ENCODE assay signal across 8 cellular contexts in the genomic region with DNA sequence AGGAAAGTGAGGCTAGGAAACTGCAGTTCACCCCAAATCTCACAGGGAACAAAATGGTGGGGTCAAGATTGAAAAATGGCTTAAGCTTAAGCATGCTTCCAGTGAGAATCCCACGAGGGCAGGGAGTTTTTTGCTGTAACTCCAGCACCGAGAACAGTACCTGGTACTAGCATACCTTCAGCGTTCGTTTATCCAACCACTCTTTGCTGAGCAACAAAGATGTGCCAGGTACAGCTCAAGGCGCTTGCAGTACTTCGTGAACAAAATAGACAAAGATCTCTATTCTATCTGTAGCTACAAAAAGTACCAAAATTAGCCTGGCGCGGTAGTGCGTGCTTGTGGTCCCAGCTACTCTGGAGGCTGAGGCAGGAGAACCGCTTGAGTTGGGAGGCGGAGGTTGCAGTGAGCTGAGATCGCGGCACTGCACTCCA. TPM values are rescaled to one million over a fixed set of nuclear protein-coding genes. Genes with fewer than 3 reads are reported as not detected.
DNase-seq lines count a peak whose midpoint lies in the region; ATAC-seq and TF ChIP-seq lines count a peak whose summit lies in the region.

No MANE protein-coding gene starts in this region.

- ATAC-seq in activated T-cell treated with anti-CD3 and anti-CD28 coated beads, Interleukin-2, amount 50 U/mL, for 4 hours, result peak in 1 of 2 donors; percentile 3
- ATAC-seq in GM18868 (IDR thresholded peaks at IDR 0.05; ENCODE audit: unreplicated experiment), result no peak

- intact Hi-C loops in sigmoid colon (cut with DNase I), result no loop called here

- 57 to 73% methylated on average over 13 of the region's 13 CpGs for WGBS in sigmoid colon, 2 donors

- no peaks in the 10 kb centered on the region for H3K27me3 Mint-ChIP-seq in activated T-cell treated with anti-CD3 and anti-CD28 coated beads, Interleukin-2, amount 50 U/mL, for 4 hours (ENCODE audit: low read depth)

- peak; percentile 39 for DNase-seq in stimulated activated CD4-positive, alpha-beta T cell treated with anti-CD3 and anti-CD28 coated beads, Interleukin-15, amount 100 ng/mL, for 24 hours
- no peak for DNase-seq in stimulated activated CD4-positive, alpha-beta T cell treated with anti-CD3 and anti-CD28 coated beads, Interleukin-12 subunit alpha, Interleukin-12 subunit beta, amount 100 ng/mL, for 4 hours
- no peak for DNase-seq in activated T-cell treated with anti-CD3 and anti-CD28 coated beads, Interleukin-2, amount 50 U/mL, for 4 hours
- DNase-seq in foreskin melanocyte, result peak; percentile 5
- no peak for DNase-seq in sigmoid colon
- DNase-seq in GM19238 (ENCODE audit: insufficient read length, low spot score), result no peak
- DNase-seq in GF-D8 (lab: John Stamatoyannopoulos, UW), result no peak

- H3K27me3 ChIP-seq in sigmoid colon, result no peaks in the 10 kb centered on the region

- no peaks in the 10 kb centered on the region for H3K36me3 Mint-ChIP-seq in activated T-cell treated with anti-CD3 and anti-CD28 coated beads, Interleukin-2, amount 50 U/mL, for 4 hours (ENCODE audit: insufficient read depth)

- H3K4me1 Mint-ChIP-seq in activated T-cell treated with anti-CD3 and anti-CD28 coated beads, Interleukin-2, amount 50 U/mL, for 4 hours (ENCODE audit: low read depth), result peaks cover 60% of the 10 kb centered on the region

- H3K27ac ChIP-seq in sigmoid colon, result peak overlapping the region; percentile 91 to 97 (median 94)

- no peak for TF ChIP-seq EP300 in sigmoid colon (IDR thresholded peaks at IDR 0.05)

- no peaks in the 10 kb centered on the region for H3K9me3 Mint-ChIP-seq in activated T-cell treated with anti-CD3 and anti-CD28 coated beads, Interleukin-2, amount 50 U/mL, for 4 hours

- TF ChIP-seq POLR2A in sigmoid colon (IDR thresholded peaks at IDR 0.05), result no peak

- no peak for TF ChIP-seq CTCF in sigmoid colon (IDR thresholded peaks at IDR 0.05)

- peak overlapping the region; percentile 78 to 100 (median 89) for H3K4me3 ChIP-seq in sigmoid colon

- H3K36me3 ChIP-seq in sigmoid colon, result peaks cover 0 to 4% (median 0%) of the 10 kb centered on the region in 4 donors

- no peaks in the 10 kb centered on the region for H3K9me3 ChIP-seq in sigmoid colon

- peak overlapping the region; percentile 93 for H3K4me3 Mint-ChIP-seq in activated T-cell treated with anti-CD3 and anti-CD28 coated beads, Interleukin-2, amount 50 U/mL, for 4 hours

- peaks cover 0 to 39% (median 32%) of the 10 kb centered on the region in 4 donors for H3K4me1 ChIP-seq in sigmoid colon

RNA-seq across cellular contexts. Expression of a gene that starts 0.8 kb away (rescaled TPM):
- 10 to 100 TPM; 50.1 to 52.4 (median 51.4) TPM for total RNA-seq in activated T-cell treated with anti-CD3 and anti-CD28 coated beads, Interleukin-2, amount 50 U/mL, for 4 hours
- total RNA-seq in sigmoid colon, result 10 to 100 TPM; 24.9 to 34.6 (median 31.5) TPM
- 10 to 100 TPM; 24.8 to 41.6 (median 37.8) TPM for polyA plus RNA-seq in sigmoid colon

RNA-seq across cellular contexts. Expression of a gene that starts 10.0 kb away (rescaled TPM):
- total RNA-seq in activated T-cell treated with anti-CD3 and anti-CD28 coated beads, Interleukin-2, amount 50 U/mL, for 4 hours, result 10 to 100 TPM; 44.7 to 63.8 (median 55.4) TPM
- 10 to 100 TPM in 3 of 4 donors, 1 to 10 TPM in 1; 9.4 to 18.6 (median 14.9) TPM for total RNA-seq in sigmoid colon
- polyA plus RNA-seq in sigmoid colon, result 10 to 100 TPM; 16.2 to 24.4 (median 18.3) TPM

RNA-seq across cellular contexts. Expression of a gene that starts 47.1 kb away (rescaled TPM):
- total RNA-seq in activated T-cell treated with anti-CD3 and anti-CD28 coated beads, Interleukin-2, amount 50 U/mL, for 4 hours, result 1 to 10 TPM; 4.1 to 5.9 (median 5.0) TPM
- 10 to 100 TPM in 2 of 4 donors, 1 to 10 TPM in 2; 5.4 to 15.8 (median 11.4) TPM for total RNA-seq in sigmoid colon
- 1 to 10 TPM in 2 of 3 donors, under 1 TPM in 1; under 0.01 to 1.9 (median 1.4) TPM for polyA plus RNA-seq in sigmoid colon

RNA-seq across cellular contexts. Expression of a gene that starts 50.8 kb away (rescaled TPM):
- 100 to 1,000 TPM; 303 to 366 (median 310) TPM for total RNA-seq in activated T-cell treated with anti-CD3 and anti-CD28 coated beads, Interleukin-2, amount 50 U/mL, for 4 hours
- 10 to 100 TPM; 46.5 to 65.4 (median 58.7) TPM for total RNA-seq in sigmoid colon
- 100 to 1,000 TPM in 1 of 3 donors, 10 to 100 TPM in 2; 15.6 to 208 (median 79.3) TPM for polyA plus RNA-seq in sigmoid colon

Comparison
In these comparisons a context has a peak if more than half of its experiments do, and no peak if none do; other contexts are left out.
1. DNase-seq: peak in stimulated activated CD4-positive, alpha-beta T cell treated with anti-CD3 and anti-CD28 coated beads, Interleukin-15, amount 100 ng/mL, for 24 hours (single experiment) and foreskin melanocyte (single experiment); none in stimulated activated CD4-positive, alpha-beta T cell treated with anti-CD3 and anti-CD28 coated beads, Interleukin-12 subunit alpha, Interleukin-12 subunit beta, amount 100 ng/mL, for 4 hours (single experiment), activated T-cell treated with anti-CD3 and anti-CD28 coated beads, Interleukin-2, amount 50 U/mL, for 4 hours (single experiment), sigmoid colon (single experiment), GM19238 (single experiment) and GF-D8 (single experiment).